Comparison of ENCODE assay signal across 8 cellular contexts in genomic region chr2:165927774-165928173, GRCh38.
"Had no signal": no experiment of that assay in that cellular context is flagged by ENCODE, and none has a peak within 500 bp of the region (broad histone marks: within the 10 kb centered on the region; RNA-seq: fewer than 3 reads in every experiment).

No MANE protein-coding gene starts in this region.

- DNase-seq: GOT3, H7 had no signal

- H3K9me3 ChIP-seq: HAP-1 had no signal

- H3K9ac ChIP-seq: GM23248 had no signal

- H3K4me3 ChIP-seq: GM23248, HAP-1, K562 had no signal

- H2AFZ ChIP-seq: GM23248 had no signal

- H3K4me1 ChIP-seq: HAP-1 had no signal

- ATAC-seq: HCT116, HepG2, K562 had no signal

- H3K27ac ChIP-seq: GM23248, HL-60 had no signal
